Comparison of ENCODE assay signal across 8 cellular contexts in the genomic region with DNA sequence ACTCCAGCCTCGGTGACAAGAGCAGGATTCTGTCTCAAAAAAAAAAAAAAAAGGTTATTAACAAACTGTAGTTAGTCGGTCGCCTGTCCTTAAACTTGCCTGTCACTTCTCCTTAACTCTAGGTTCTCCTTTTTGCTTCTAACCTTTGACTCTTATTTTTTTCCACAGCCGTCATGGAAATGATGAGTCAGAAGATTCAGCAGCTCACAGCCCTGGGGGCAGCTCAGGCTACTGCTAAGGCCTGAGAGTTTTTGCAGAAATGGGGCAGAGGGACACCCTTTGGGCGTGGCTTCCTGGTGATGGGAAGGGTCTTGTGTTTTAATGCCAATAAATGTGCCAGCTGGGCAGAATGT. TPM values are rescaled to one million over a fixed set of nuclear protein-coding genes. Genes with fewer than 3 reads are reported as not detected.
A peak's percentile ranks its signal among the peaks of the same experiment; 100 is the strongest.
DNase-seq lines count a peak whose midpoint lies in the region; ATAC-seq and TF ChIP-seq lines count a peak whose summit lies in the region.

No MANE protein-coding gene starts in this region.

- H3K9me2 ChIP-seq in MM.1S (replicated peaks; ENCODE audit: insufficient read depth, low read length) = no peaks in the 10 kb centered on the region

- peak overlapping the region; percentile 62; the same call in 1 of the 2 replicates for H3K27ac ChIP-seq in MM.1S (ENCODE audit: low read length)
- no peak overlapping the region for H3K27ac ChIP-seq in foreskin keratinocyte
- H3K27ac ChIP-seq in rectal smooth muscle tissue (ENCODE audit: low read depth, low read length) = peak overlapping the region; percentile 62

- H3F3A ChIP-seq in MM.1S (ENCODE audit: insufficient read depth, low read length) = peaks cover 22% of the 10 kb centered on the region

- H3K9me3 ChIP-seq in MM.1S (replicated peaks; ENCODE audit: insufficient read depth, low read length) = no peaks in the 10 kb centered on the region

- H2AFZ ChIP-seq in MM.1S (ENCODE audit: low read length) = no peak overlapping the region

- no peak for TF ChIP-seq CTCF in MM.1S (IDR thresholded peaks at IDR 0.05; ENCODE audit: low read length)
- TF ChIP-seq CTCF in foreskin keratinocyte (conservative IDR thresholded peaks at IDR 0.05) = no peak

- H3K9ac ChIP-seq in MM.1S (ENCODE audit: low read length) (no peak overlapping the region), rectal smooth muscle tissue (ENCODE audit: low read length) (no peak overlapping the region)

- no peaks in the 10 kb centered on the region for H3K9me3 Mint-ChIP-seq in activated T-cell treated with anti-CD3 and anti-CD28 coated beads, Interleukin-2, amount 50 U/mL, for 4 hours

- H3K4me1 ChIP-seq in MM.1S (ENCODE audit: low read length) = peaks cover 15% of the 10 kb centered on the region
- peaks cover 4% of the 10 kb centered on the region for H3K4me1 ChIP-seq in foreskin keratinocyte
- H3K4me1 ChIP-seq in rectal smooth muscle tissue (ENCODE audit: control insufficient read depth, insufficient read depth, low read length) = peaks cover 17% of the 10 kb centered on the region

- H4K20me1 ChIP-seq in MM.1S (ENCODE audit: insufficient read depth, low read length) = no peaks in the 10 kb centered on the region

- H3K4me3 Mint-ChIP-seq in activated T-cell treated with anti-CD3 and anti-CD28 coated beads, Interleukin-2, amount 50 U/mL, for 4 hours = peak overlapping the region; percentile 92

- peaks cover 34% of the 10 kb centered on the region for H3K36me3 Mint-ChIP-seq in activated T-cell treated with anti-CD3 and anti-CD28 coated beads, Interleukin-2, amount 50 U/mL, for 4 hours (ENCODE audit: insufficient read depth)

- no peaks in the 10 kb centered on the region for H3K27me3 ChIP-seq in MM.1S (replicated peaks; ENCODE audit: insufficient read depth, low read length)
- H3K27me3 ChIP-seq in foreskin keratinocyte = no peaks in the 10 kb centered on the region
- no peaks in the 10 kb centered on the region for H3K27me3 ChIP-seq in rectal smooth muscle tissue (ENCODE audit: control insufficient read depth, insufficient read depth, low read length)

- H3K36me3 ChIP-seq in MM.1S (replicated peaks; ENCODE audit: insufficient read depth, low read length) = no peaks in the 10 kb centered on the region; the same call in 1 of the 2 replicates
- peaks cover 4% of the 10 kb centered on the region for H3K36me3 ChIP-seq in rectal smooth muscle tissue (ENCODE audit: control insufficient read depth, insufficient read depth, low read length)

- peaks cover 75% of the 10 kb centered on the region for H3K4me1 Mint-ChIP-seq in activated T-cell treated with anti-CD3 and anti-CD28 coated beads, Interleukin-2, amount 50 U/mL, for 4 hours (ENCODE audit: low read depth)

- H3K4me2 ChIP-seq in MM.1S (ENCODE audit: low read depth, low read length) = peak overlapping the region; percentile 91

- peaks cover 75% of the 10 kb centered on the region for H3K79me2 ChIP-seq in MM.1S (ENCODE audit: low read length)

- DNase-seq in CD1c-positive myeloid dendritic cell (ENCODE audit: extremely low spot score) (peak; percentile 97), MM.1S (no peak), foreskin keratinocyte (peak in 1 of 2 donors; percentile 72), Ammon's horn (ENCODE audit: low spot score) (no peak), mesenteric fat pad (ENCODE audit: low spot score) (no peak)
- DNase-seq in activated T-cell treated with anti-CD3 and anti-CD28 coated beads, Interleukin-2, amount 50 U/mL, for 4 hours = peak; percentile 19

- no peaks in the 10 kb centered on the region for H3K27me3 Mint-ChIP-seq in activated T-cell treated with anti-CD3 and anti-CD28 coated beads, Interleukin-2, amount 50 U/mL, for 4 hours (ENCODE audit: low read depth)

- peak overlapping the region; percentile 77 for H3K4me3 ChIP-seq in MM.1S (ENCODE audit: low read length)
- peak overlapping the region; percentile 84 for H3K4me3 ChIP-seq in rectal smooth muscle tissue (ENCODE audit: low read length)

- peak; percentile 12 to 21 for ATAC-seq in activated T-cell treated with anti-CD3 and anti-CD28 coated beads, Interleukin-2, amount 50 U/mL, for 4 hours
- peak; percentile 49 for ATAC-seq in foreskin keratinocyte
- ATAC-seq in HG03039 (IDR thresholded peaks at IDR 0.05; ENCODE audit: unreplicated experiment) = no peak

RNA-seq across cellular contexts. Expression of a gene that starts 0.4 kb away (rescaled TPM):
- 100 to 1,000 TPM; 121 to 149 (median 128) TPM for total RNA-seq in activated T-cell treated with anti-CD3 and anti-CD28 coated beads, Interleukin-2, amount 50 U/mL, for 4 hours
- total RNA-seq in foreskin keratinocyte (65.7 and 66.0 TPM in 2 replicates), mesenteric fat pad (41.4 TPM)
- 67.4 and 75.2 TPM in 2 replicates for polyA plus RNA-seq in foreskin keratinocyte

RNA-seq across cellular contexts. Expression of a gene that starts 3.7 kb away (rescaled TPM):
- 100 to 1,000 TPM; 393 to 403 (median 400) TPM for total RNA-seq in activated T-cell treated with anti-CD3 and anti-CD28 coated beads, Interleukin-2, amount 50 U/mL, for 4 hours
- total RNA-seq in foreskin keratinocyte (413 and 428 TPM in 2 replicates), mesenteric fat pad (371 TPM)
- polyA plus RNA-seq in foreskin keratinocyte = 615 and 639 TPM in 2 replicates

RNA-seq across cellular contexts. Expression of a gene that starts 22.3 kb away (rescaled TPM):
- 10 to 100 TPM; 84.6 to 95.9 (median 91.2) TPM for total RNA-seq in activated T-cell treated with anti-CD3 and anti-CD28 coated beads, Interleukin-2, amount 50 U/mL, for 4 hours
- total RNA-seq in foreskin keratinocyte (55.8 and 58.5 TPM in 2 replicates), mesenteric fat pad (36.4 TPM)
- polyA plus RNA-seq in foreskin keratinocyte = 58.8 and 62.8 TPM in 2 replicates

RNA-seq across cellular contexts. Expression of a gene that starts 31.0 kb away (rescaled TPM):
- total RNA-seq in activated T-cell treated with anti-CD3 and anti-CD28 coated beads, Interleukin-2, amount 50 U/mL, for 4 hours = 10 to 100 TPM; 19.9 to 21.9 (median 20.0) TPM
- total RNA-seq in foreskin keratinocyte (15.0 and 18.7 TPM in 2 replicates), mesenteric fat pad (0.67 TPM)
- 6.8 and 8.9 TPM in 2 replicates for polyA plus RNA-seq in foreskin keratinocyte

RNA-seq across cellular contexts. Expression of a gene that starts 37.1 kb away (rescaled TPM):
- not detected for total RNA-seq in activated T-cell treated with anti-CD3 and anti-CD28 coated beads, Interleukin-2, amount 50 U/mL, for 4 hours
- not detected in 2 replicates for total RNA-seq in foreskin keratinocyte
- not detected in 2 replicates for polyA plus RNA-seq in foreskin keratinocyte
- not detected for total RNA-seq in mesenteric fat pad

Comparison
In these comparisons a context has a peak if more than half of its experiments do, and no peak if none do; other contexts are left out.
1. DNase-seq: peak in CD1c-positive myeloid dendritic cell (single experiment) and activated T-cell treated with anti-CD3 and anti-CD28 coated beads, Interleukin-2, amount 50 U/mL, for 4 hours (single experiment); none in MM.1S (single experiment), Ammon's horn (single experiment) and mesenteric fat pad (single experiment).